Comparison of ENCODE assay signal across 14 cellular contexts in genomic region chr5:88172847-88173758, GRCh38.
A peak's percentile ranks its signal among the peaks of the same experiment; 100 is the strongest.
DNase-seq lines count a peak whose midpoint lies in the region; ATAC-seq and TF ChIP-seq lines count a peak whose summit lies in the region.
"Had no signal": no experiment of that assay in that cellular context is flagged by ENCODE, and none has a peak within 500 bp of the region (broad histone marks: within the 10 kb centered on the region; RNA-seq: fewer than 3 reads in every experiment).

No MANE protein-coding gene starts in this region.

- CTCF ChIA-PET in Calu3 (lab: Charles Lee) = interaction anchor here (0.8 to 1.1 kb wide), 2 partner anchors 8 to 72 kb away, joined by 3 read pairs; no protein-coding TSS in a partner anchor

- H3K4me1 ChIP-seq in SJCRH30 = no peaks in the 10 kb centered on the region
- H3K4me1 ChIP-seq in effector memory CD4-positive, alpha-beta T cell (ENCODE audit: control insufficient read depth, insufficient read depth, low read length, poor library complexity, severe bottlenecking) = no peaks in the 10 kb centered on the region
- H3K4me1 ChIP-seq: parathyroid adenoma had no signal

- DNase-seq in Calu3 = peak; percentile 45
- DNase-seq in HFF-Myc (ENCODE audit: extremely low read depth, low read depth) = peak; percentile 9
- peak; percentile 55 to 68 for DNase-seq in SJCRH30
- peak; percentile 8 for DNase-seq in iPS-NIHi7 (ENCODE audit: extremely low spot score)
- no peak for DNase-seq in NOMO-1 treated with dmso at 0.1 percent for 144 hours (lab: John Stamatoyannopoulos, UW; ENCODE audit: unreplicated experiment)
- no peak for DNase-seq in effector memory CD4-positive, alpha-beta T cell
- DNase-seq: activated CD4-positive, CD25-positive, alpha-beta regulatory T cell; activated CD8-positive, alpha-beta memory T cell treated with anti-CD3 and anti-CD28 coated beads, Interleukin-2, amount 10 ng/mL, durations not matched to agents 7 days and 5 days; activated naive CD4-positive, alpha-beta T cell treated with anti-CD3 and anti-CD28 coated beads for 36 hours; dorsolateral prefrontal cortex had no signal

- H3K27me3 Mint-ChIP-seq in Calu3 (ENCODE audit: unreplicated experiment) = no peaks in the 10 kb centered on the region

- no peak overlapping the region for H3K4me3 Mint-ChIP-seq in Calu3 (ENCODE audit: low read depth, unreplicated experiment)
- H3K4me3 Mint-ChIP-seq: activated CD8-positive, alpha-beta memory T cell treated with anti-CD3 and anti-CD28 coated beads, Interleukin-2, amount 10 ng/mL, durations not matched to agents 7 days and 5 days; activated naive CD4-positive, alpha-beta T cell treated with anti-CD3 and anti-CD28 coated beads for 36 hours; brain had no signal

- peaks cover 15% of the 10 kb centered on the region for H3K9me3 Mint-ChIP-seq in Calu3 (ENCODE audit: low read depth, unreplicated experiment)

- H3K36me3 ChIP-seq in SJCRH30 = no peaks in the 10 kb centered on the region
- no peaks in the 10 kb centered on the region for H3K36me3 ChIP-seq in effector memory CD4-positive, alpha-beta T cell (ENCODE audit: control insufficient read depth, insufficient read depth, low read length)

- no peaks in the 10 kb centered on the region for H3K27me3 ChIP-seq in SJCRH30
- H3K27me3 ChIP-seq in effector memory CD4-positive, alpha-beta T cell (replicated peaks; ENCODE audit: control insufficient read depth, insufficient read depth, low read length, poor library complexity, severe bottlenecking) = no peaks in the 10 kb centered on the region

- H3K4me3 ChIP-seq in HFF-Myc (replicated peaks; ENCODE audit: low read depth, low read length) (no peak overlapping the region), SJCRH30 (peak overlapping the region; percentile 57)
- no peak overlapping the region for H3K4me3 ChIP-seq in effector memory CD4-positive, alpha-beta T cell (ENCODE audit: insufficient read depth, low read depth, low read length, poor library complexity, severe bottlenecking)
- H3K4me3 ChIP-seq: dorsolateral prefrontal cortex had no signal

- peak overlapping the region; percentile 45 for H3K27ac ChIP-seq in SJCRH30
- no peak overlapping the region for H3K27ac ChIP-seq in effector memory CD4-positive, alpha-beta T cell (ENCODE audit: insufficient read depth, low read length, poor library complexity, severe bottlenecking)
- H3K27ac ChIP-seq: dorsolateral prefrontal cortex, parathyroid adenoma had no signal

- intact Hi-C loops in Calu3 (cut with micrococcal nuclease; ENCODE audit: unreplicated experiment) = loop anchor here (1.0 kb wide), 1 partner anchor 46 kb away; no protein-coding TSS in a partner anchor

- H3K9me3 ChIP-seq in SJCRH30 (replicated peaks) = no peaks in the 10 kb centered on the region
- no peaks in the 10 kb centered on the region for H3K9me3 ChIP-seq in effector memory CD4-positive, alpha-beta T cell (ENCODE audit: control insufficient read depth, low read length)

- H3K27ac Mint-ChIP-seq in Calu3 (ENCODE audit: unreplicated experiment) = no peak overlapping the region
- H3K27ac Mint-ChIP-seq: activated CD8-positive, alpha-beta memory T cell treated with anti-CD3 and anti-CD28 coated beads, Interleukin-2, amount 10 ng/mL, durations not matched to agents 7 days and 5 days; activated naive CD4-positive, alpha-beta T cell treated with anti-CD3 and anti-CD28 coated beads for 36 hours had no signal

- H3K36me3 Mint-ChIP-seq in Calu3 (ENCODE audit: insufficient read depth, unreplicated experiment) = no peaks in the 10 kb centered on the region

- peaks cover 15% of the 10 kb centered on the region for H3K4me1 Mint-ChIP-seq in Calu3 (ENCODE audit: low read depth, unreplicated experiment)

- no TSS peak for BruUV-seq in Calu3 (replicated peaks; lab: Mats Ljungman, UMichigan)

- no peak for TF ChIP-seq CTCF in Calu3 (IDR thresholded peaks at IDR 0.05; ENCODE audit: unreplicated experiment)
- no peak for TF ChIP-seq CTCF in HFF-Myc (IDR thresholded peaks at IDR 0.05; ENCODE audit: low read depth, low read length, missing control alignments)

- no peak for ATAC-seq in HG02852 (IDR thresholded peaks at IDR 0.05; ENCODE audit: unreplicated experiment)
- no peak for ATAC-seq in GM18502 (IDR thresholded peaks at IDR 0.05; ENCODE audit: poor library complexity, unreplicated experiment)
- ATAC-seq: activated CD8-positive, alpha-beta memory T cell treated with anti-CD3 and anti-CD28 coated beads, Interleukin-2, amount 10 ng/mL, durations not matched to agents 7 days and 5 days had no signal

Comparison
In these comparisons a context has a peak if more than half of its experiments do, and no peak if none do; other contexts are left out.
1. DNase-seq: peak in Calu3 (single experiment), HFF-Myc (single experiment), SJCRH30 (2 of 2) and iPS-NIHi7 (single experiment); none in NOMO-1 treated with dmso at 0.1 percent for 144 hours (single experiment) and effector memory CD4-positive, alpha-beta T cell (0 of 3).